18 cellular contexts compared by ENCODE assay signal in the genomic region with DNA sequence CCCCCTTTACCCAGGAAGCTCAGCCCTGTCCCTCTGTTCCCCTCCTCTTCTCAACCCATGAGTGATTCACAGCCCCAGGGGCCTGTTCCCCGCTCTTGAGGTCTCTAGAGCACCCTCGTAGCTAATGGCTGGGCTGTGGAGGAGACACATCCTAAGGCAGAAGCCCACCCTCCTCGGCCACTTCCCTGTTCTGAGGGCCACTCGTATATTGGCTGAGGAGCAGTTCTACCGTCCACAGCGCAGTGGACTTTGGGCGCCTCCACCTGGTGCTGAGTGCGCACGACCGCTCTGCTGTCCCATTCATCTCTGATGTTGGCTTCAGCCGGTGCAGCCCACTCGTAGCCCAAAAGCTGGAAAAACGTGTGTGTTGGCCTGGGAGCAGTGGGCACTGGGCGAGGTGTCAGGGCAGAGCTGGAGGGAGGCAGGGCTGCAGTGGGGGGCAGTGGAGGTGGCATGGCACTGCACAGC. TPM values are rescaled to one million over a fixed set of nuclear protein-coding genes. Genes with fewer than 3 reads are reported as not detected.
DNase-seq lines count a peak whose midpoint lies in the region; TF ChIP-seq lines count a peak whose summit lies in the region.
"Had no signal": no experiment of that assay in that cellular context is flagged by ENCODE, and none has a peak within 500 bp of the region (broad histone marks: within the 10 kb centered on the region; RNA-seq: fewer than 3 reads in every experiment).

No MANE protein-coding gene starts in this region.

- TF ChIP-seq EP300 in Ishikawa (IDR thresholded peaks at IDR 0.05; ENCODE audit: borderline replicate concordance) = no peak

- POLR2A ChIA-PET in activated CD4-positive, alpha-beta memory T cell treated with anti-CD3 and anti-CD28 coated beads for 36 hours (lab: Charles Lee) = no interaction called here
- POLR2A ChIA-PET in activated CD4-positive, alpha-beta memory T cell treated with anti-CD3 and anti-CD28 coated beads, Interleukin-2, amount 10 ng/mL, durations not matched to agents 7 days and 5 days (lab: Charles Lee) = no interaction called here

- intact Hi-C loops in activated CD4-positive, alpha-beta memory T cell treated with anti-CD3 and anti-CD28 coated beads for 36 hours (cut with micrococcal nuclease) = no loop called here

- H3K27me3 ChIP-seq in effector memory CD4-positive, alpha-beta T cell (replicated peaks; ENCODE audit: control insufficient read depth, insufficient read depth, low read length, poor library complexity, severe bottlenecking) = no peaks in the 10 kb centered on the region
- H3K27me3 ChIP-seq: MG63 had no signal

- no peaks in the 10 kb centered on the region for H3K36me3 Mint-ChIP-seq in activated CD4-positive, alpha-beta memory T cell treated with anti-CD3 and anti-CD28 coated beads for 36 hours
- no peaks in the 10 kb centered on the region for H3K36me3 Mint-ChIP-seq in activated CD4-positive, alpha-beta memory T cell treated with anti-CD3 and anti-CD28 coated beads, Interleukin-2, amount 10 ng/mL, durations not matched to agents 7 days and 5 days (ENCODE audit: low read depth)
- H3K36me3 Mint-ChIP-seq in osteocyte (ENCODE audit: unreplicated experiment) = no peaks in the 10 kb centered on the region

- peak overlapping the region; percentile 96 for H3K27ac ChIP-seq in epithelial cell of prostate
- no peak overlapping the region for H3K27ac ChIP-seq in effector memory CD4-positive, alpha-beta T cell (ENCODE audit: insufficient read depth, low read length, poor library complexity, severe bottlenecking)
- H3K27ac ChIP-seq: C4-2B had no signal

- H3K4me3 Mint-ChIP-seq in activated CD4-positive, alpha-beta memory T cell treated with anti-CD3 and anti-CD28 coated beads for 36 hours = no peak overlapping the region
- H3K4me3 Mint-ChIP-seq in activated CD4-positive, alpha-beta memory T cell treated with anti-CD3 and anti-CD28 coated beads, Interleukin-2, amount 10 ng/mL, durations not matched to agents 7 days and 5 days = no peak overlapping the region
- no peak overlapping the region for H3K4me3 Mint-ChIP-seq in osteocyte (ENCODE audit: unreplicated experiment)

- CTCF ChIA-PET in activated CD4-positive, alpha-beta memory T cell treated with anti-CD3 and anti-CD28 coated beads for 36 hours (lab: Charles Lee) = interaction anchor here (0.8 kb wide), 1 partner anchor 83 kb away, joined by 3 read pairs; no protein-coding TSS in a partner anchor
- CTCF ChIA-PET in activated CD4-positive, alpha-beta memory T cell treated with anti-CD3 and anti-CD28 coated beads, Interleukin-2, amount 10 ng/mL, durations not matched to agents 7 days and 5 days (lab: Charles Lee) = no interaction called here

- H3K36me3 ChIP-seq in effector memory CD4-positive, alpha-beta T cell (ENCODE audit: control insufficient read depth, insufficient read depth, low read length) = no peaks in the 10 kb centered on the region
- H3K36me3 ChIP-seq: MG63 had no signal

- H3K27ac Mint-ChIP-seq in activated CD4-positive, alpha-beta memory T cell treated with anti-CD3 and anti-CD28 coated beads for 36 hours = no peak overlapping the region
- no peak overlapping the region for H3K27ac Mint-ChIP-seq in activated CD4-positive, alpha-beta memory T cell treated with anti-CD3 and anti-CD28 coated beads, Interleukin-2, amount 10 ng/mL, durations not matched to agents 7 days and 5 days
- no peak overlapping the region for H3K27ac Mint-ChIP-seq in osteocyte (ENCODE audit: unreplicated experiment)

- no peak overlapping the region for H3K4me3 ChIP-seq in effector memory CD4-positive, alpha-beta T cell (ENCODE audit: insufficient read depth, low read depth, low read length, poor library complexity, severe bottlenecking)
- H3K4me3 ChIP-seq: MG63 had no signal

- no peaks in the 10 kb centered on the region for H3K4me1 ChIP-seq in effector memory CD4-positive, alpha-beta T cell (ENCODE audit: control insufficient read depth, insufficient read depth, low read length, poor library complexity, severe bottlenecking)

- no peaks in the 10 kb centered on the region for H3K9me3 ChIP-seq in effector memory CD4-positive, alpha-beta T cell (ENCODE audit: control insufficient read depth, low read length)
- H3K9me3 ChIP-seq: MG63 had no signal

- TF ChIP-seq RAD21 in Ishikawa (IDR thresholded peaks at IDR 0.05; ENCODE audit: low read depth) = 0 out of 2 replicates have a peak, but pooled peaks have one; percentile 5

- DNase-seq in activated CD4-positive, alpha-beta memory T cell treated with anti-CD3 and anti-CD28 coated beads for 36 hours = peak; percentile 2
- DNase-seq in activated CD4-positive, alpha-beta memory T cell treated with anti-CD3 and anti-CD28 coated beads, Interleukin-2, amount 10 ng/mL, durations not matched to agents 7 days and 5 days = no peak
- DNase-seq in epithelial cell of prostate (ENCODE audit: low read depth, low spot score) (no peak), osteocyte (ENCODE audit: extremely low spot score, unreplicated experiment) (peak; percentile 71), OCI-M1 (lab: John Stamatoyannopoulos, UW) (no peak), GF-D8 (lab: John Stamatoyannopoulos, UW) (no peak)
- no peak for DNase-seq in effector memory CD4-positive, alpha-beta T cell
- DNase-seq: KG1, NCI-H1105, NCI-H187 treated with DMSO at 0.1 percent for 48 hours, NCI-H446 treated with DMSO at 0.1 percent for 48 hours, NCI-H82, SIG-M5 had no signal

- H3K4me1 Mint-ChIP-seq in activated CD4-positive, alpha-beta memory T cell treated with anti-CD3 and anti-CD28 coated beads for 36 hours (ENCODE audit: low read depth) = no peaks in the 10 kb centered on the region
- H3K4me1 Mint-ChIP-seq in activated CD4-positive, alpha-beta memory T cell treated with anti-CD3 and anti-CD28 coated beads, Interleukin-2, amount 10 ng/mL, durations not matched to agents 7 days and 5 days = peaks cover 2% of the 10 kb centered on the region
- H3K4me1 Mint-ChIP-seq in osteocyte (ENCODE audit: unreplicated experiment) = peaks cover 8% of the 10 kb centered on the region

- TF ChIP-seq CTCF in osteocyte (IDR thresholded peaks at IDR 0.05) = no peak

- H3K9me3 Mint-ChIP-seq in activated CD4-positive, alpha-beta memory T cell treated with anti-CD3 and anti-CD28 coated beads for 36 hours = no peaks in the 10 kb centered on the region
- no peaks in the 10 kb centered on the region for H3K9me3 Mint-ChIP-seq in activated CD4-positive, alpha-beta memory T cell treated with anti-CD3 and anti-CD28 coated beads, Interleukin-2, amount 10 ng/mL, durations not matched to agents 7 days and 5 days
- no peaks in the 10 kb centered on the region for H3K9me3 Mint-ChIP-seq in osteocyte (ENCODE audit: unreplicated experiment)

- H3K27me3 Mint-ChIP-seq in activated CD4-positive, alpha-beta memory T cell treated with anti-CD3 and anti-CD28 coated beads for 36 hours = peaks cover 14% of the 10 kb centered on the region
- peaks cover 7% of the 10 kb centered on the region for H3K27me3 Mint-ChIP-seq in activated CD4-positive, alpha-beta memory T cell treated with anti-CD3 and anti-CD28 coated beads, Interleukin-2, amount 10 ng/mL, durations not matched to agents 7 days and 5 days
- H3K27me3 Mint-ChIP-seq in osteocyte (ENCODE audit: unreplicated experiment) = no peaks in the 10 kb centered on the region

TF ChIP-seq in Ishikawa, 13 proteins besides CTCF, POLR2A, EP300 and RAD21 (continues in another document):
- TF ChIP-seq YY1 (IDR thresholded peaks at IDR 0.05; ENCODE audit: low read depth) (no peak), ZBTB7A (IDR thresholded peaks at IDR 0.05; ENCODE audit: low read depth) (no peak), CREB1 (IDR thresholded peaks at IDR 0.05; ENCODE audit: low read depth) (no peak), EGR1 (IDR thresholded peaks at IDR 0.05) (no peak), CEBPB (IDR thresholded peaks at IDR 0.05) (no peak), TCF12 (IDR thresholded peaks at IDR 0.05; ENCODE audit: low read depth) (no peak), TAF1 (IDR thresholded peaks at IDR 0.05; ENCODE audit: low read depth) (no peak)
- TF ChIP-seq, protein P1, sequence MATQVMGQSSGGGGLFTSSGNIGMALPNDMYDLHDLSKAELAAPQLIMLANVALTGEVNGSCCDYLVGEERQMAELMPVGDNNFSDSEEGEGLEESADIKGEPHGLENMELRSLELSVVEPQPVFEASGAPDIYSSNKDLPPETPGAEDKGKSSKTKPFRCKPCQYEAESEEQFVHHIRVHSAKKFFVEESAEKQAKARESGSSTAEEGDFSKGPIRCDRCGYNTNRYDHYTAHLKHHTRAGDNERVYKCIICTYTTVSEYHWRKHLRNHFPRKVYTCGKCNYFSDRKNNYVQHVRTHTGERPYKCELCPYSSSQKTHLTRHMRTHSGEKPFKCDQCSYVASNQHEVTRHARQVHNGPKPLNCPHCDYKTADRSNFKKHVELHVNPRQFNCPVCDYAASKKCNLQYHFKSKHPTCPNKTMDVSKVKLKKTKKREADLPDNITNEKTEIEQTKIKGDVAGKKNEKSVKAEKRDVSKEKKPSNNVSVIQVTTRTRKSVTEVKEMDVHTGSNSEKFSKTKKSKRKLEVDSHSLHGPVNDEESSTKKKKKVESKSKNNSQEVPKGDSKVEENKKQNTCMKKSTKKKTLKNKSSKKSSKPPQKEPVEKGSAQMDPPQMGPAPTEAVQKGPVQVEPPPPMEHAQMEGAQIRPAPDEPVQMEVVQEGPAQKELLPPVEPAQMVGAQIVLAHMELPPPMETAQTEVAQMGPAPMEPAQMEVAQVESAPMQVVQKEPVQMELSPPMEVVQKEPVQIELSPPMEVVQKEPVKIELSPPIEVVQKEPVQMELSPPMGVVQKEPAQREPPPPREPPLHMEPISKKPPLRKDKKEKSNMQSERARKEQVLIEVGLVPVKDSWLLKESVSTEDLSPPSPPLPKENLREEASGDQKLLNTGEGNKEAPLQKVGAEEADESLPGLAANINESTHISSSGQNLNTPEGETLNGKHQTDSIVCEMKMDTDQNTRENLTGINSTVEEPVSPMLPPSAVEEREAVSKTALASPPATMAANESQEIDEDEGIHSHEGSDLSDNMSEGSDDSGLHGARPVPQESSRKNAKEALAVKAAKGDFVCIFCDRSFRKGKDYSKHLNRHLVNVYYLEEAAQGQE (IDR thresholded peaks at IDR 0.05; ENCODE audit: low read depth) = no peak
- TF ChIP-seq, protein P2, sequence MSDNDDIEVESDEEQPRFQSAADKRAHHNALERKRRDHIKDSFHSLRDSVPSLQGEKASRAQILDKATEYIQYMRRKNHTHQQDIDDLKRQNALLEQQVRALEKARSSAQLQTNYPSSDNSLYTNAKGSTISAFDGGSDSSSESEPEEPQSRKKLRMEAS (IDR thresholded peaks at IDR 0.05) = no peak
- TF ChIP-seq, protein P3, sequence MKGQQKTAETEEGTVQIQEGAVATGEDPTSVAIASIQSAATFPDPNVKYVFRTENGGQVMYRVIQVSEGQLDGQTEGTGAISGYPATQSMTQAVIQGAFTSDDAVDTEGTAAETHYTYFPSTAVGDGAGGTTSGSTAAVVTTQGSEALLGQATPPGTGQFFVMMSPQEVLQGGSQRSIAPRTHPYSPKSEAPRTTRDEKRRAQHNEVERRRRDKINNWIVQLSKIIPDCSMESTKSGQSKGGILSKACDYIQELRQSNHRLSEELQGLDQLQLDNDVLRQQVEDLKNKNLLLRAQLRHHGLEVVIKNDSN (IDR thresholded peaks at IDR 0.05) = no peak

RNA-seq across cellular contexts. Expression of a gene that starts 24.5 kb away (rescaled TPM):
- total RNA-seq in activated CD4-positive, alpha-beta memory T cell treated with anti-CD3 and anti-CD28 coated beads for 36 hours = not detected
- total RNA-seq in activated CD4-positive, alpha-beta memory T cell treated with anti-CD3 and anti-CD28 coated beads, Interleukin-2, amount 10 ng/mL, durations not matched to agents 7 days and 5 days = not detected
- not detected in 2 replicates for total RNA-seq in osteocyte
- total RNA-seq: A172, HT1080 had no signal

Comparison
In these comparisons a context has a peak if more than half of its experiments do, and no peak if none do; other contexts are left out.
1. DNase-seq: peak in activated CD4-positive, alpha-beta memory T cell treated with anti-CD3 and anti-CD28 coated beads for 36 hours (single experiment) and osteocyte (single experiment); none in activated CD4-positive, alpha-beta memory T cell treated with anti-CD3 and anti-CD28 coated beads, Interleukin-2, amount 10 ng/mL, durations not matched to agents 7 days and 5 days (single experiment), epithelial cell of prostate (single experiment), effector memory CD4-positive, alpha-beta T cell (0 of 3), OCI-M1 (single experiment) and GF-D8 (single experiment).